ENCODE assay signal across 1 cellular context in the genomic region with DNA sequence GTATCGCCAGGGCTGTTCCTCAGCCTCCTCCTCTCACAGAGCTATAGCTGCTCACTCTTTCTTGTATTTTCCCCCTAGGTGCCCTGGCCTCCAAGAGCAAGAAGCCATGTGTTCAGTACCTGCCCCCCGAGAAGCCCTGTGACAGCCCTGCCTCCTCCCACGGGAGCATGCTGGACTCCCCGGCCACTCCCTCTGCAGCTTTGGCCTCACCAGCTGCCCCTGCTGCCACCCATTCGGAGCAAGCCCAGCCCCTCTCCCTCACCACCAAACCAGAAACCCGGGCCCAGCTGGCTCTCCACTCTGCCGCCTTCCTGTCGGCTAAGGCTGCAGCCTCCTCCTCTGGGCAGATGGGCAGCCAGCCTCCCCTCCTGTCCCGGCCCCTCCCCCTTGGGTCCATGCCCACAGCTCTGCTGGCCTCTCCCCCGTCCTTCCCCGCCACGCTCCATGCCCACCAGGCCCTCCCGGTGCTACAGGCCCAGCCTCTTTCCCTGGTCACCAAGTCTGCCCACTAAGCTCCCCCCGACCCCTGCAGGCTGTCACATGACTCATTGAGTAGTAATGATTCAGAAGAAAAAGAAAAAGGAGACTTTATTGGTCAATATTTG.
TF ChIP-seq lines count a peak whose summit lies in the region.

No MANE protein-coding gene starts in this region.

TF ChIP-seq in liver, 16 proteins besides CTCF, POLR2A, EP300 and RAD21:
- TF ChIP-seq YY1 (IDR thresholded peaks at IDR 0.05) (peak; percentile 21), ATF3 (IDR thresholded peaks at IDR 0.05) (no peak), HNF4G (IDR thresholded peaks at IDR 0.05) (no peak), RXRA (IDR thresholded peaks at IDR 0.05) (peak in 1 of 2 donors; percentile 3), MAX (IDR thresholded peaks at IDR 0.05) (no peak), REST (IDR thresholded peaks at IDR 0.05) (peak; percentile 18), TAF1 (conservative IDR thresholded peaks at IDR 0.05) (no peak), NR2F2 (IDR thresholded peaks at IDR 0.05) (no peak), JUND (IDR thresholded peaks at IDR 0.05) (no peak), GABPA (IDR thresholded peaks at IDR 0.05 in 1 of 2, conservative IDR thresholded peaks at IDR 0.05 in 1 of 2) (no peak), FOXA1 (IDR thresholded peaks at IDR 0.05) (no peak), HNF4A (conservative IDR thresholded peaks at IDR 0.05) (no peak), EGR1 (IDR thresholded peaks at IDR 0.05; ENCODE audit: low read depth in 2 of 2) (no peak), ZBTB33 (IDR thresholded peaks at IDR 0.05) (no peak), FOXA2 (IDR thresholded peaks at IDR 0.05) (no peak)
